In the genomic region with DNA sequence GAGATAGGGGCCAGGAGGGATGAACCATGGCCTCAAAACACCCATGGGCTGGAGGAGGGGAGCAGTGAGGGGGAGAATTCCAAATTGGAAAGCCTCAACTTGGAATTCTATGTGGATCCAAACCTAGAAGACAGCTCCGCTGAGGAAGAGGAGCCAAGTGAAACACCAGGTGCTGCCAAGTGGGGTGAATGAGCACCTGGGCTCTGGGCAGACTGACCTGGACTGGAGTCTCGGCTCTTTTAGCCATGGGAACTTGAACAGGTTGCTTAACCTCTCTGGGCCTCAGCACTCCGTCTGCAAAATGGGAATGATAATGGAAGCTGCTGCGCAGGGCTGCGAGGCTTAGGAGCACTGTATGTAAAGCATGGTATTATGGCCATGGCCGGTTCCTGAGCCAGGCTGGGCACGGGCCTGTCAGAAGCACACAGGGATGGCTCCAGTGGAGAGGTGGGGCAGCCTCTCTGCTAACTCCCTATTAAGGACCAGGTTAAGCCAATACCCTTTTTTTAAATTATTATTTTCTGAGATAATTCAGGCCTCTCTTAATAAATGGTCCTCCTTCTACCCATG, we compare ENCODE assay signal across 18 cellular contexts.
DNase-seq lines count a peak whose midpoint lies in the region; ATAC-seq, FAIRE-seq and TF ChIP-seq lines count a peak whose summit lies in the region.
"Had no signal": no experiment of that assay in that cellular context is flagged by ENCODE, and none has a peak within 500 bp of the region (broad histone marks: within the 10 kb centered on the region; RNA-seq: fewer than 3 reads in every experiment).

No MANE protein-coding gene starts in this region.

- H2BK12ac ChIP-seq in neuronal stem cell (ENCODE audit: low read length), result no peak overlapping the region

- H2AK5ac ChIP-seq in neuronal stem cell (ENCODE audit: low read depth, low read length), result no peak overlapping the region

- no peak overlapping the region for H2AFZ ChIP-seq in GM12878 (ENCODE audit: control insufficient read depth, low read depth, low read length)
- no peak overlapping the region for H2AFZ ChIP-seq in neuronal stem cell (ENCODE audit: low read length)

- H3K9me3 ChIP-seq in GM12878 (replicated peaks; ENCODE audit: control insufficient read depth, insufficient read depth, low read length) (no peaks in the 10 kb centered on the region), neuronal stem cell (replicated peaks in 1 of 2; ENCODE audit: control insufficient read depth in 2 of 2, insufficient read depth in 1 of 2, low read depth in 1 of 2, low read length in 2 of 2) (peaks cover 0 to 5% of the 10 kb centered on the region in 2 donors)
- H3K9me3 ChIP-seq: A549, transverse colon had no signal

- 60% methylated on average over 7 of the region's 7 CpGs for WGBS in GM12878 (ENCODE audit: insufficient coverage, insufficient replicate concordance, low lambda C conversion rate, missing lambda C conversion rate)
- WGBS in neuronal stem cell (ENCODE audit: extremely low coverage in 2 of 2, insufficient read length in 2 of 2, insufficient replicate concordance in 1 of 2), 2 donors, result no CpG with 5 or more reads among the region's 7 CpGs

- H3K27me3 ChIP-seq in GM12878 (replicated peaks in 1 of 2; ENCODE audit: control insufficient read depth in 2 of 2, insufficient read depth in 2 of 2, low read length in 1 of 2) (no peaks in the 10 kb centered on the region; a peak in 1 of 4 replicates), neuronal stem cell (ENCODE audit: control insufficient read depth in 3 of 3, insufficient read depth in 3 of 3, low read depth in 1 of 3, low read length in 3 of 3) (peaks cover 0 to 31% (median 7%) of the 10 kb centered on the region in 3 experiments)

- FAIRE-seq in GM12878 (lab: Jason Lieb, UNC), result no peak
- FAIRE-seq: A549, islet of Langerhans had no signal

- H3K27me3 Mint-ChIP-seq in activated CD4-positive, alpha-beta T cell treated with anti-CD3 and anti-CD28 coated beads, Interleukin-2, amount 10 ng/mL, durations not matched to agents 7 days and 5 days, result peaks cover 54% of the 10 kb centered on the region
- peaks cover 7% of the 10 kb centered on the region for H3K27me3 Mint-ChIP-seq in endothelial cell (ENCODE audit: unreplicated experiment)

- DNase-seq in activated CD4-positive, alpha-beta T cell treated with anti-CD3 and anti-CD28 coated beads, Interleukin-2, amount 10 ng/mL, durations not matched to agents 7 days and 5 days, result no peak
- DNase-seq in activated CD4-positive, alpha-beta T cell treated with anti-CD3 and anti-CD28 coated beads, Interleukin-2, amount 50 U/mL, for 48 hours, result no peak
- no peak for DNase-seq in GM12878 (ENCODE audit: low read depth, low spot score)
- no peak for DNase-seq in neuronal stem cell (ENCODE audit: low spot score)
- no peak for DNase-seq in DMS79 treated with DMSO at 0.1 percent for 48 hours (lab: John Stamatoyannopoulos, UW)
- no peak for DNase-seq in dermis blood vessel endothelial cell
- no peak for DNase-seq in endothelial cell (ENCODE audit: low spot score)
- DNase-seq: activated naive CD4-positive, alpha-beta T cell treated with anti-CD3 and anti-CD28 coated beads, Interleukin-2, amount 50 U/mL, for 16 hours; effector CD4-positive, alpha-beta T cell; NCI-H187; NCI-H345; stimulated activated CD4-positive, alpha-beta T cell treated with anti-CD3 and anti-CD28 coated beads, Interleukin-12 subunit alpha, Interleukin-12 subunit beta, amount 100 ng/mL, for 4 hours; transverse colon had no signal

- no peak overlapping the region for H3K18ac ChIP-seq in neuronal stem cell (ENCODE audit: low read length)

- peaks cover 5% of the 10 kb centered on the region for H3K79me1 ChIP-seq in neuronal stem cell (ENCODE audit: low read depth, low read length)

- in situ Hi-C loops in GM12878 (cut with MboI), result no loop called here

- no peak overlapping the region for H3K14ac ChIP-seq in neuronal stem cell (ENCODE audit: low read length)

- H2BK15ac ChIP-seq in neuronal stem cell (ENCODE audit: low read length), result no peak overlapping the region

- no TSS peak for BruUV-seq in GM12878 (replicated peaks; lab: Mats Ljungman, UMichigan)

- no peaks in the 10 kb centered on the region; the same call in 1 of the 2 replicates for H4K20me1 ChIP-seq in GM12878 (ENCODE audit: control insufficient read depth, insufficient read depth)

- CTCF ChIA-PET in activated CD4-positive, alpha-beta T cell treated with anti-CD3 and anti-CD28 coated beads, Interleukin-2, amount 10 ng/mL, durations not matched to agents 7 days and 5 days (lab: Charles Lee), result interaction anchor here (0.9 kb wide), 1 partner anchor 25 kb away, joined by 3 read pairs; no protein-coding TSS in a partner anchor
- CTCF ChIA-PET in GM12878 (lab: Yijun Ruan, JAX), result interaction anchor here (0.5 to 1.8 kb wide), 4 partner anchors 42 to 127 kb away, joined by 3 to 9 read pairs (median 4); no protein-coding TSS in a partner anchor

- no peak for TF ChIP-seq POLR2A in GM12878 (IDR thresholded peaks at IDR 0.05; ENCODE audit: low read depth, low read length)

- intact Hi-C loops in GM12878 (cut with micrococcal nuclease; ENCODE audit: unreplicated experiment), result no loop called here

- SMC1A ChIA-PET in GM12878 (lab: Charles Lee; ENCODE audit: uncharacterized antibody, unreplicated experiment), result interaction anchor here (1.4 kb wide), 1 partner anchor 59 kb away, joined by 3 read pairs; no protein-coding TSS in a partner anchor

- H3K36me3 ChIP-seq in GM12878 (ENCODE audit: control insufficient read depth in 2 of 2, insufficient read depth in 2 of 2, low read length in 1 of 2) (no peaks in the 10 kb centered on the region), neuronal stem cell (replicated peaks in 1 of 2; ENCODE audit: control insufficient read depth in 2 of 2, insufficient read depth in 2 of 2, low read length in 2 of 2) (peaks cover 0 to 5% of the 10 kb centered on the region in 2 donors)
- H3K36me3 ChIP-seq: transverse colon had no signal

- H3K4me1 Mint-ChIP-seq in activated CD4-positive, alpha-beta T cell treated with anti-CD3 and anti-CD28 coated beads, Interleukin-2, amount 10 ng/mL, durations not matched to agents 7 days and 5 days, result peaks cover 28% of the 10 kb centered on the region
- no peaks in the 10 kb centered on the region for H3K4me1 Mint-ChIP-seq in endothelial cell (ENCODE audit: unreplicated experiment)

- H3K36me3 Mint-ChIP-seq in activated CD4-positive, alpha-beta T cell treated with anti-CD3 and anti-CD28 coated beads, Interleukin-2, amount 10 ng/mL, durations not matched to agents 7 days and 5 days (ENCODE audit: low read depth), result no peaks in the 10 kb centered on the region
- no peaks in the 10 kb centered on the region for H3K36me3 Mint-ChIP-seq in endothelial cell (ENCODE audit: low read depth, unreplicated experiment)

- H3K27ac Mint-ChIP-seq in activated CD4-positive, alpha-beta T cell treated with anti-CD3 and anti-CD28 coated beads, Interleukin-2, amount 10 ng/mL, durations not matched to agents 7 days and 5 days, result peak overlapping the region; percentile 73
- no peak overlapping the region for H3K27ac Mint-ChIP-seq in endothelial cell (ENCODE audit: unreplicated experiment)
- H3K27ac Mint-ChIP-seq: nephron had no signal

- no peaks in the 10 kb centered on the region for H3K9me3 Mint-ChIP-seq in activated CD4-positive, alpha-beta T cell treated with anti-CD3 and anti-CD28 coated beads, Interleukin-2, amount 10 ng/mL, durations not matched to agents 7 days and 5 days
- no peaks in the 10 kb centered on the region for H3K9me3 Mint-ChIP-seq in endothelial cell (ENCODE audit: unreplicated experiment)
- H3K9me3 Mint-ChIP-seq: nephron had no signal

- no peak overlapping the region for H3K4ac ChIP-seq in neuronal stem cell (ENCODE audit: low read length)

- RAD21 ChIA-PET in GM12878 (lab: Charles Lee; ENCODE audit: unreplicated experiment), result interaction anchor here (1.0 kb wide), 1 partner anchor 29 kb away, joined by 3 read pairs; no protein-coding TSS in a partner anchor

- no peak for TF ChIP-seq EP300 in GM12878 (IDR thresholded peaks at IDR 0.05; ENCODE audit: borderline replicate concordance in 1 of 2, control insufficient read depth in 1 of 2, low read depth in 2 of 2, low read length in 2 of 2)

- H2BK120ac ChIP-seq in neuronal stem cell (ENCODE audit: low read depth, low read length), result no peak overlapping the region

- TF ChIP-seq CTCF in GM12878 (IDR thresholded peaks at IDR 0.05 in 2 of 3, conservative IDR thresholded peaks at IDR 0.05 in 1 of 3; ENCODE audit: control insufficient read depth in 2 of 3, extremely low read depth in 1 of 3, insufficient read depth in 1 of 3, low read depth in 3 of 3, low read length in 3 of 3) (no peak), endothelial cell (IDR thresholded peaks at IDR 0.05; ENCODE audit: unreplicated experiment) (no peak)

- H2BK5ac ChIP-seq in neuronal stem cell (ENCODE audit: low read length), result peak overlapping the region; percentile 66

- peaks cover 24% of the 10 kb centered on the region for H3K4me1 ChIP-seq in GM12878 (ENCODE audit: control insufficient read depth, insufficient read depth, low read length)
- peaks cover 0 to 4% of the 10 kb centered on the region in 2 donors for H3K4me1 ChIP-seq in neuronal stem cell (ENCODE audit: control insufficient read depth in 2 of 2, insufficient read depth in 1 of 2, low read depth in 1 of 2, low read length in 2 of 2)
- H3K4me1 ChIP-seq: A549 had no signal

- POLR2A ChIA-PET in activated CD4-positive, alpha-beta T cell treated with anti-CD3 and anti-CD28 coated beads, Interleukin-2, amount 10 ng/mL, durations not matched to agents 7 days and 5 days (lab: Charles Lee), result no interaction called here
- POLR2A ChIA-PET in GM12878 (lab: Charles Lee), result no interaction called here

- ATAC-seq in GM18517 (IDR thresholded peaks at IDR 0.05; ENCODE audit: unreplicated experiment) (peak; percentile 7), GM12878 (peak; percentile 3; the same call in 2 of the 3 replicates)
- ATAC-seq: A549 had no signal

- H3K27ac ChIP-seq in GM12878 (ENCODE audit: control insufficient read depth, insufficient read depth) (no peak overlapping the region), neuronal stem cell (replicated peaks; ENCODE audit: low read length) (no peak overlapping the region)
- H3K27ac ChIP-seq: A549, transverse colon, VCaP had no signal

- H4K8ac ChIP-seq in neuronal stem cell (ENCODE audit: low read depth, low read length), result no peak overlapping the region

- H3K9ac ChIP-seq in GM12878 (ENCODE audit: control insufficient read depth, insufficient read depth, low read length), result no peak overlapping the region
- H3K9ac ChIP-seq in neuronal stem cell (ENCODE audit: low read depth, low read length, poor library complexity), result no peak overlapping the region

- peak overlapping the region; percentile 9 for H3K4me3 Mint-ChIP-seq in activated CD4-positive, alpha-beta T cell treated with anti-CD3 and anti-CD28 coated beads, Interleukin-2, amount 10 ng/mL, durations not matched to agents 7 days and 5 days
- no peak overlapping the region for H3K4me3 Mint-ChIP-seq in endothelial cell (ENCODE audit: unreplicated experiment)
- H3K4me3 Mint-ChIP-seq: nephron had no signal

- H3K4me3 ChIP-seq in GM12878 (no peak overlapping the region), neuronal stem cell (ENCODE audit: low read length in 2 of 2) (no peak overlapping the region)
- H3K4me3 ChIP-seq: A549, transverse colon had no signal

- no peaks in the 10 kb centered on the region for H3K79me2 ChIP-seq in GM12878 (ENCODE audit: control insufficient read depth, insufficient read depth, low read length)

- H3K4me2 ChIP-seq in GM12878 (ENCODE audit: control insufficient read depth, insufficient read depth) (peak overlapping the region; percentile 71), neuronal stem cell (ENCODE audit: insufficient read depth, low read length, poor library complexity, severe bottlenecking) (no peak overlapping the region)
- H3K4me2 ChIP-seq: A549 had no signal

- H3K23ac ChIP-seq in neuronal stem cell (ENCODE audit: low read depth, low read length, poor library complexity), result no peak overlapping the region

- H4K91ac ChIP-seq in neuronal stem cell (ENCODE audit: low read depth, low read length, poor library complexity), result no peak overlapping the region

- no peak for TF ChIP-seq RAD21 in GM12878 (IDR thresholded peaks at IDR 0.05; ENCODE audit: insufficient read depth, low read depth, low read length)
